9 cellular contexts compared by ENCODE assay signal in genomic region chr9:112059145-112059979, GRCh38.
DNase-seq lines count a peak whose midpoint lies in the region; ATAC-seq, FAIRE-seq and TF ChIP-seq lines count a peak whose summit lies in the region.
"Had no signal": no experiment of that assay in that cellular context is flagged by ENCODE, and none has a peak within 500 bp of the region (broad histone marks: within the 10 kb centered on the region; RNA-seq: fewer than 3 reads in every experiment).

No MANE protein-coding gene starts in this region.

- FAIRE-seq in keratinocyte (lab: Jason Lieb, UNC) = peak; percentile 59

- no peaks in the 10 kb centered on the region for H3K36me3 Mint-ChIP-seq in stimulated activated effector memory CD8-positive, alpha-beta T cell treated with anti-CD3 and anti-CD28 coated beads, Interleukin-12 subunit alpha, Interleukin-12 subunit beta, amount 100 ng/mL, for 72 hours

- H3K4me1 ChIP-seq in keratinocyte (ENCODE audit: control insufficient read depth, extremely low read depth, insufficient read depth, low read length) = peaks cover 33% of the 10 kb centered on the region
- H3K4me1 ChIP-seq: thyroid gland had no signal

- H3K4me1 Mint-ChIP-seq in stimulated activated effector memory CD8-positive, alpha-beta T cell treated with anti-CD3 and anti-CD28 coated beads, Interleukin-12 subunit alpha, Interleukin-12 subunit beta, amount 100 ng/mL, for 72 hours = peaks cover 23% of the 10 kb centered on the region

- no peaks in the 10 kb centered on the region for H3K9me1 ChIP-seq in keratinocyte (ENCODE audit: control insufficient read depth, extremely low read depth, insufficient read depth, low read length)

- no peaks in the 10 kb centered on the region for H3K36me3 ChIP-seq in keratinocyte (ENCODE audit: control insufficient read depth in 2 of 2, extremely low read depth in 1 of 2, insufficient read depth in 2 of 2, low read length in 2 of 2)
- H3K36me3 ChIP-seq: thyroid gland had no signal

- no peaks in the 10 kb centered on the region for H4K20me1 ChIP-seq in keratinocyte (ENCODE audit: control insufficient read depth, extremely low read depth, insufficient read depth, low read length)

- TF ChIP-seq CTCF in keratinocyte (optimal IDR thresholded peaks at IDR 0.05 in 1 of 3, IDR thresholded peaks at IDR 0.05 in 1 of 3, conservative IDR thresholded peaks at IDR 0.05 in 1 of 3; ENCODE audit: extremely low read depth in 1 of 3, insufficient read depth in 2 of 3, low read length in 3 of 3) = no peak

- H3K27ac Mint-ChIP-seq in stimulated activated effector memory CD8-positive, alpha-beta T cell treated with anti-CD3 and anti-CD28 coated beads, Interleukin-12 subunit alpha, Interleukin-12 subunit beta, amount 100 ng/mL, for 72 hours = no peak overlapping the region

- ATAC-seq in GM18511 (IDR thresholded peaks at IDR 0.05; ENCODE audit: unreplicated experiment) (peak; percentile 76), HG02970 (IDR thresholded peaks at IDR 0.05; ENCODE audit: low FRiP score, unreplicated experiment) (no peak)
- ATAC-seq in stimulated activated effector memory CD8-positive, alpha-beta T cell treated with anti-CD3 and anti-CD28 coated beads, Interleukin-12 subunit alpha, Interleukin-12 subunit beta, amount 100 ng/mL, for 72 hours = peak; percentile 73

- dilution Hi-C loops in keratinocyte (cut with MboI; ENCODE audit: extremely low pct_ligation_motif_present, low sequenced_read_pairs) = no loop called here

- H3K4me2 ChIP-seq in keratinocyte (ENCODE audit: control insufficient read depth, extremely low read depth, insufficient read depth, low read depth, low read length) = no peak overlapping the region

- H3K79me2 ChIP-seq in keratinocyte (ENCODE audit: control insufficient read depth, insufficient read depth, low read length) = no peaks in the 10 kb centered on the region

- H3K9me3 Mint-ChIP-seq in stimulated activated effector memory CD8-positive, alpha-beta T cell treated with anti-CD3 and anti-CD28 coated beads, Interleukin-12 subunit alpha, Interleukin-12 subunit beta, amount 100 ng/mL, for 72 hours = no peaks in the 10 kb centered on the region

- H3K4me3 Mint-ChIP-seq in stimulated activated effector memory CD8-positive, alpha-beta T cell treated with anti-CD3 and anti-CD28 coated beads, Interleukin-12 subunit alpha, Interleukin-12 subunit beta, amount 100 ng/mL, for 72 hours = no peak overlapping the region

- H2AFZ ChIP-seq in keratinocyte (ENCODE audit: control insufficient read depth, low read length) = no peak overlapping the region

- no peaks in the 10 kb centered on the region for H3K9me3 ChIP-seq in keratinocyte (ENCODE audit: control insufficient read depth, low read depth, low read length)
- H3K9me3 ChIP-seq: thyroid gland had no signal

- H3K27me3 ChIP-seq in keratinocyte (ENCODE audit: control insufficient read depth, extremely low read depth, insufficient read depth, low read length) = no peaks in the 10 kb centered on the region
- H3K27me3 ChIP-seq: thyroid gland had no signal

- DNase-seq in astrocyte of the hippocampus (ENCODE audit: low read depth, low spot score) (peak; percentile 65), keratinocyte (ENCODE audit: low read depth, low spot score) (peak; percentile 80), DMS 273 treated with DMSO at 0.1 percent for 48 hours (lab: John Stamatoyannopoulos, UW) (no peak), RPMI8226 (no peak)
- no peak for DNase-seq in stimulated activated effector memory CD8-positive, alpha-beta T cell treated with anti-CD3 and anti-CD28 coated beads, Interleukin-12 subunit alpha, Interleukin-12 subunit beta, amount 100 ng/mL, for 72 hours (ENCODE audit: low spot score in 2 of 2)
- DNase-seq in activated naive CD4-positive, alpha-beta T cell (lab: John Stamatoyannopoulos, UW) = no peak
- DNase-seq: thyroid gland had no signal

- no peak overlapping the region for H3K4me3 ChIP-seq in keratinocyte (ENCODE audit: control insufficient read depth in 2 of 3, extremely low read depth in 1 of 3, insufficient read depth in 2 of 3, low read depth in 1 of 3, low read length in 3 of 3)
- H3K4me3 ChIP-seq: thyroid gland had no signal

- peak overlapping the region; percentile 94 for H3K27ac ChIP-seq in keratinocyte (ENCODE audit: control insufficient read depth, insufficient read depth, low read length)

- peak overlapping the region; percentile 39 for H3K9ac ChIP-seq in keratinocyte (ENCODE audit: control insufficient read depth, extremely low read depth, insufficient read depth, low read length)

Comparison
In these comparisons a context has a peak if more than half of its experiments do, and no peak if none do; other contexts are left out.
1. DNase-seq: peak in astrocyte of the hippocampus (single experiment) and keratinocyte (single experiment); none in stimulated activated effector memory CD8-positive, alpha-beta T cell treated with anti-CD3 and anti-CD28 coated beads, Interleukin-12 subunit alpha, Interleukin-12 subunit beta, amount 100 ng/mL, for 72 hours (0 of 2), activated naive CD4-positive, alpha-beta T cell (0 of 4), DMS 273 treated with DMSO at 0.1 percent for 48 hours (single experiment) and RPMI8226 (single experiment).